8 cellular contexts compared by ENCODE assay signal in genomic region chrX:46642145-46642544, GRCh38.
A peak's percentile ranks its signal among the peaks of the same experiment; 100 is the strongest.
DNase-seq lines count a peak whose midpoint lies in the region; FAIRE-seq and TF ChIP-seq lines count a peak whose summit lies in the region.

No MANE protein-coding gene starts in this region.

- H3K23ac ChIP-seq in H1 (ENCODE audit: insufficient read length): no peak overlapping the region

- no peaks in the 10 kb centered on the region for H3K79me1 ChIP-seq in H1 (ENCODE audit: low read depth, low read length)

- H2AK5ac ChIP-seq in H1 (ENCODE audit: low read depth, low read length): no peak overlapping the region

- no peaks in the 10 kb centered on the region for H3K27me3 ChIP-seq in H1 (replicated peaks in 1 of 4; ENCODE audit: control insufficient read depth in 3 of 4, extremely low read depth in 1 of 4, insufficient read depth in 3 of 4, low read length in 3 of 4)
- no peaks in the 10 kb centered on the region for H3K27me3 ChIP-seq in neutrophil

- no peak overlapping the region for H2BK20ac ChIP-seq in H1 (ENCODE audit: low read length)

- peaks cover 0 to 4% (median 0%) of the 10 kb centered on the region in 4 experiments; a peak in 2 of 7 replicates for H3K4me1 ChIP-seq in H1 (replicated peaks in 1 of 4; ENCODE audit: control insufficient read depth in 3 of 4, insufficient read depth in 4 of 4, low read length in 3 of 4)
- H3K4me1 ChIP-seq in neutrophil (ENCODE audit: control insufficient read depth in 1 of 2, insufficient read depth in 1 of 2, low read depth in 1 of 2, low read length in 1 of 2): no peaks in the 10 kb centered on the region

- H4K91ac ChIP-seq in H1 (replicated peaks; ENCODE audit: insufficient read length, low read length): no peak overlapping the region

- POLR2A ChIA-PET in H1 (lab: Charles Lee; ENCODE audit: partially characterized antibody): no interaction called here

- peak; percentile 19 to 36; a peak in 1 of 4 replicates for TF ChIP-seq RAD21 in H1 (IDR thresholded peaks at IDR 0.05 in 1 of 2, conservative IDR thresholded peaks at IDR 0.05 in 1 of 2; ENCODE audit: low read depth in 2 of 2, low read length in 2 of 2)

- no peak overlapping the region for H3K18ac ChIP-seq in H1 (ENCODE audit: extremely low read depth, low read length)

- H4K8ac ChIP-seq in H1 (ENCODE audit: extremely low read depth, insufficient read depth, low read length): no peak overlapping the region

- H4K20me1 ChIP-seq in H1 (replicated peaks in 1 of 2; ENCODE audit: control insufficient read depth in 1 of 2, insufficient read depth in 2 of 2, low read length in 2 of 2): no peaks in the 10 kb centered on the region

- H3K56ac ChIP-seq in H1 (replicated peaks; ENCODE audit: insufficient read length, low read depth, low read length): no peak overlapping the region

- no peak overlapping the region for H2BK5ac ChIP-seq in H1 (ENCODE audit: low read depth, low read length)

- no peak overlapping the region for H2AFZ ChIP-seq in H1 (ENCODE audit: low read length)

- TF ChIP-seq CTCF in AG09319 (IDR thresholded peaks at IDR 0.05; ENCODE audit: low read depth, low read length) (peak; percentile 32), H1 (IDR thresholded peaks at IDR 0.05; ENCODE audit: control extremely low read depth in 1 of 3, insufficient read depth in 1 of 3, low read depth in 1 of 3, low read length in 3 of 3) (peak in 2 of 3 experiments; percentile 19 to 20; a peak in 2 of 4 replicates), neutrophil (IDR thresholded peaks at IDR 0.05) (peak; percentile 44)

- no peak overlapping the region for H2BK120ac ChIP-seq in H1 (replicated peaks; ENCODE audit: low read depth, low read length)

- no peak overlapping the region for H3K9ac ChIP-seq in H1 (replicated peaks in 1 of 4; ENCODE audit: extremely low read depth in 1 of 4, low read depth in 3 of 4, low read length in 3 of 4)

- peaks cover 0 to 6% (median 0%) of the 10 kb centered on the region in 4 experiments; a peak in 2 of 8 replicates for H3K36me3 ChIP-seq in H1 (ENCODE audit: control insufficient read depth in 2 of 4, insufficient read depth in 4 of 4, low read length in 3 of 4)
- H3K36me3 ChIP-seq in neutrophil: no peaks in the 10 kb centered on the region

- H2BK15ac ChIP-seq in H1 (ENCODE audit: low read length): no peak overlapping the region

- no peak overlapping the region for H3K14ac ChIP-seq in H1 (ENCODE audit: insufficient read length)

- no peak for TF ChIP-seq POLR2A in GM12892 (IDR thresholded peaks at IDR 0.05; ENCODE audit: low read depth, low read length)
- no peak for TF ChIP-seq POLR2A in H1 (IDR thresholded peaks at IDR 0.05; ENCODE audit: control extremely low read depth in 1 of 2, low read depth in 2 of 2, low read length in 2 of 2)

- H3K79me2 ChIP-seq in H1 (ENCODE audit: control insufficient read depth in 1 of 2, insufficient read depth in 2 of 2, low read length in 2 of 2): no peaks in the 10 kb centered on the region

- H3K4ac ChIP-seq in H1 (replicated peaks; ENCODE audit: insufficient read length, low read depth, low read length): no peak overlapping the region

- H2BK12ac ChIP-seq in H1 (ENCODE audit: low read depth, low read length): no peak overlapping the region

- 100% methylated on average over 4 of the region's 4 CpGs; no CpG with 5 or more reads in 1 of the 2 experiments for WGBS in H1 (ENCODE audit: extremely low coverage in 1 of 2, insufficient coverage in 1 of 2, insufficient read length in 1 of 2, insufficient replicate concordance in 2 of 2, low coverage in 1 of 2, low lambda C conversion rate in 2 of 2, missing lambda C conversion rate in 1 of 2), 2 experiments

- peak; percentile 88 for FAIRE-seq in GM12892 (lab: Jason Lieb, UNC)
- FAIRE-seq in H1 (lab: Jason Lieb, UNC): peak; percentile 62

- CTCF ChIA-PET in H1 (lab: Charles Lee; ENCODE audit: partially characterized antibody): interaction anchor here (0.8 to 1.4 kb wide), 6 partner anchors 11 to 154 kb away, joined by 3 to 6 read pairs (median 3); no protein-coding TSS in a partner anchor

- no peak for TF ChIP-seq EP300 in H1 (IDR thresholded peaks at IDR 0.05; ENCODE audit: borderline replicate concordance in 1 of 2, low read depth in 2 of 2, low read length in 2 of 2)

- no peak overlapping the region for H3K4me2 ChIP-seq in H1 (ENCODE audit: insufficient read depth in 1 of 2, low read depth in 2 of 2, low read length in 2 of 2)

- H3K4me3 ChIP-seq in H1 (ENCODE audit: extremely low read depth in 1 of 4, insufficient read depth in 2 of 4, low read depth in 3 of 4, low read length in 4 of 4): no peak overlapping the region
- no peak overlapping the region for H3K4me3 ChIP-seq in neutrophil (ENCODE audit: low read depth in 1 of 2, low read length in 1 of 2)

- no peak overlapping the region for H3K27ac ChIP-seq in H1 (ENCODE audit: low read depth, low read length)
- H3K27ac ChIP-seq in neutrophil: peak overlapping the region; percentile 44

- H3K9me3 ChIP-seq in H1 (ENCODE audit: insufficient read depth in 2 of 2, low read depth in 1 of 2, low read length in 1 of 2): no peaks in the 10 kb centered on the region
- H3K9me3 ChIP-seq in neutrophil: no peaks in the 10 kb centered on the region

- no peak for DNase-seq in AG09319 (ENCODE audit: extremely low read depth, low read depth)
- no peak for DNase-seq in GM12892 (ENCODE audit: insufficient read length)
- peak; percentile 21 for DNase-seq in NCI-H460 (ENCODE audit: extremely low read depth, low read depth)
- DNase-seq in H1 (ENCODE audit: low read depth in 1 of 2, low spot score in 2 of 2): no peak
- no peak for DNase-seq in pons (ENCODE audit: low spot score)
- no peak for DNase-seq in T-helper 9 cell
- DNase-seq in activated naive CD4-positive, alpha-beta T cell treated with Interleukin-2 at 50 U/mL for 16 hours: no peak

- H4K5ac ChIP-seq in H1 (ENCODE audit: insufficient read length, low read depth, low read length): no peak overlapping the region

- no peaks in the 10 kb centered on the region for H3K23me2 ChIP-seq in H1 (ENCODE audit: low read depth, low read length)

TF ChIP-seq in H1, 55 proteins besides CTCF, POLR2A, EP300 and RAD21:
- TF ChIP-seq E2F6 (IDR thresholded peaks at IDR 0.05): peak; percentile 14; the same call in 1 of the 2 replicates
- TF ChIP-seq ZNF274 (IDR thresholded peaks at IDR 0.05; ENCODE audit: borderline replicate concordance, extremely low read depth, low read length): no peak
TF ChIP-seq in H1: peak in this region for 1.
